2 cellular contexts compared by ENCODE assay signal in the genomic region with DNA sequence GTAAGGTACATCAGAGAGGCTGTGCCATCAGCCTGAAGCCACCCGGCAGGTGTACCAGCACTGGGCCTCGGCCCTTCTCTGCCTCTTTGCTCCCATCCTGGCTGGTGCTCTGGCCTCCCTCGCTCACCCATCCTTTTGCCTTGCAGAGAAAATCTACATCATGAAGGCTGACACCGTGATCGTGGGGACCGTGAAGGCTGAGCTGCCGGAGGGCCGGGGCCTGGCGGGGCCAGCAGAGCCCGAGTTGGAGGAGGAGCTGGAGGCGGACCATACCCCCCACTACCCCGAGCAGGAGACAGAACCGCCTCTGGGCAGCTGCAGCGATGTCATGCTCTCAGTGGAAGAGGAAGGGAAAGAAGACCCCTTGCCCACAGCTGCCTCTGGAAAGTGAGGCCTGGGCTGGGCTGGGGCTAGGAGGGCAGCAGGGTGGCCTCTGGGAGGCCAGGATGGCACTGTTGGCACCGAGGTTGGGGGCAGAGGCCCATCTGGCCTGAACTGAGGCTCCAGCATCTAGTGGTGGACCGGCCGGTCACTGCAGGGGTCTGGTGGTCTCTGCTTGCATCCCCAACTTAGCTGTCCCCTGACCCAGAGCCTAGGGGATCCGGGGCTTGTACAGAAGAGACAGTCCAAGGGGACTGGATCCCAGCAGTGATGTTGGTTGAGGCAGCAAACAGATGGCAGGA.
TF ChIP-seq lines count a peak whose summit lies in the region.

No MANE protein-coding gene starts in this region.

TF ChIP-seq in GM12891, 5 proteins besides CTCF, POLR2A, EP300 and RAD21:
- TF ChIP-seq POLR2AphosphoS5 (IDR thresholded peaks at IDR 0.05; ENCODE audit: low read depth, low read length) (peak; percentile 30; the same call in 1 of the 2 replicates), TAF1 (IDR thresholded peaks at IDR 0.05; ENCODE audit: low read depth, low read length) (no peak)

TF ChIP-seq in K562, 482 proteins besides CTCF, POLR2A, EP300 and RAD21:
- 0 out of 2 replicates have a peak, but pooled peaks have one; percentile 8 for TF ChIP-seq RBFOX2 (IDR thresholded peaks at IDR 0.05; ENCODE audit: low read depth, low read length)
- TF ChIP-seq, protein P1, sequence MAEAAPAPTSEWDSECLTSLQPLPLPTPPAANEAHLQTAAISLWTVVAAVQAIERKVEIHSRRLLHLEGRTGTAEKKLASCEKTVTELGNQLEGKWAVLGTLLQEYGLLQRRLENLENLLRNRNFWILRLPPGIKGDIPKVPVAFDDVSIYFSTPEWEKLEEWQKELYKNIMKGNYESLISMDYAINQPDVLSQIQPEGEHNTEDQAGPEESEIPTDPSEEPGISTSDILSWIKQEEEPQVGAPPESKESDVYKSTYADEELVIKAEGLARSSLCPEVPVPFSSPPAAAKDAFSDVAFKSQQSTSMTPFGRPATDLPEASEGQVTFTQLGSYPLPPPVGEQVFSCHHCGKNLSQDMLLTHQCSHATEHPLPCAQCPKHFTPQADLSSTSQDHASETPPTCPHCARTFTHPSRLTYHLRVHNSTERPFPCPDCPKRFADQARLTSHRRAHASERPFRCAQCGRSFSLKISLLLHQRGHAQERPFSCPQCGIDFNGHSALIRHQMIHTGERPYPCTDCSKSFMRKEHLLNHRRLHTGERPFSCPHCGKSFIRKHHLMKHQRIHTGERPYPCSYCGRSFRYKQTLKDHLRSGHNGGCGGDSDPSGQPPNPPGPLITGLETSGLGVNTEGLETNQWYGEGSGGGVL (CRISPR knock-in tag; IDR thresholded peaks at IDR 0.05), result no peak
